ENCODE assay signal across 10 cellular contexts in the genomic region with DNA sequence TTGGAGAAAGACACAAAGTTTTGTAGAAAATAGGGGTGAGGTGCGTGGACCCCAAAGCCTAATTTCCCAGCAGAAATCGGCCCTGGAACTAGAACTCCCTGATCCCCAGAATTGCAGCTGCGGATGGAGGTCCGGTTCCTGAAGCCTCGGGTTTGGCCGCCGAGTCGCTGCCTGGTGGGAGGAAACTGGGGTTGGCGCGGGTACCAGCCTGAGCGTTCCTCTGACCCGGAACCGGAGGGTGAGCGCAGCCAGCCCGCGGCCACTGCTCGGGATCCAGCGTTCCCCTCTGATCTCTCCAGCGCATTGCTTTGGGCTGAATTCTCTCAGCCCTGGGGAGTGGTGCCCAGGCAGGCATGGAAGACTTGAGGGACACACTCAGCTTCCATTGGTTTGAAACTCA. TPM values are rescaled to one million over a fixed set of nuclear protein-coding genes. Genes with fewer than 3 reads are reported as not detected.
A peak's percentile ranks its signal among the peaks of the same experiment; 100 is the strongest.
DNase-seq lines count a peak whose midpoint lies in the region; ATAC-seq and TF ChIP-seq lines count a peak whose summit lies in the region.
"Had no signal": no experiment of that assay in that cellular context is flagged by ENCODE, and none has a peak within 500 bp of the region (broad histone marks: within the 10 kb centered on the region; RNA-seq: fewer than 3 reads in every experiment).

No MANE protein-coding gene starts in this region.

- no peaks in the 10 kb centered on the region for H3K4me1 Mint-ChIP-seq in activated T-cell treated with anti-CD3 and anti-CD28 coated beads, Interleukin-2, amount 50 U/mL, for 72 hours (ENCODE audit: low read depth)

- no peak for TF ChIP-seq POLR2A in breast epithelium (IDR thresholded peaks at IDR 0.05)

- no peaks in the 10 kb centered on the region for H3K27me3 ChIP-seq in breast epithelium
- peaks cover 25 to 71% of the 10 kb centered on the region in 2 donors for H3K27me3 ChIP-seq in left lung
- H3K27me3 ChIP-seq in tibial artery, result peaks cover 0 to 20% of the 10 kb centered on the region in 2 donors

- H3K9me3 ChIP-seq in breast epithelium (no peaks in the 10 kb centered on the region), left lung (no peaks in the 10 kb centered on the region), tibial artery (no peaks in the 10 kb centered on the region)

- H3K27ac Mint-ChIP-seq in activated T-cell treated with anti-CD3 and anti-CD28 coated beads, Interleukin-2, amount 50 U/mL, for 72 hours, result no peak overlapping the region
- H3K27ac Mint-ChIP-seq: CD4-positive, CD25-positive, alpha-beta regulatory T cell had no signal

- peak; percentile 1 to 4 for DNase-seq in activated T-cell treated with anti-CD3 and anti-CD28 coated beads, Interleukin-2, amount 50 U/mL, for 72 hours
- no peak for DNase-seq in activated T-cell treated with anti-CD3 and anti-CD28 coated beads for 4 hours
- DNase-seq in breast epithelium (ENCODE audit: low spot score in 2 of 2), result no peak
- peak; percentile 29 to 76 for DNase-seq in left lung
- DNase-seq in tibial artery, result no peak
- no peak for DNase-seq in inferior parietal cortex (ENCODE audit: extremely low spot score)
- DNase-seq: activated T-cell treated with anti-CD3 and anti-CD28 coated beads, Interleukin-2, amount 50 U/mL, for 4 hours had no signal

- H3K9me3 Mint-ChIP-seq in activated T-cell treated with anti-CD3 and anti-CD28 coated beads, Interleukin-2, amount 50 U/mL, for 72 hours, result peaks cover 2 to 3% of the 10 kb centered on the region in 2 donors

- ATAC-seq in activated T-cell treated with anti-CD3 and anti-CD28 coated beads, Interleukin-2, amount 50 U/mL, for 72 hours (replicated peaks in 1 of 2), result no peak
- ATAC-seq in left lung (peak; percentile 12), GM19467 (IDR thresholded peaks at IDR 0.05; ENCODE audit: unreplicated experiment) (no peak), GM18517 (IDR thresholded peaks at IDR 0.05; ENCODE audit: unreplicated experiment) (no peak)

- intact Hi-C loops in breast epithelium (cut with DNase I; ENCODE audit: low total_unique reads), result no loop called here
- intact Hi-C loops in left lung (cut with DNase I), result no loop called here
- intact Hi-C loops in tibial artery (cut with DNase I; ENCODE audit: low total_unique reads), result no loop called here

- H3K4me3 Mint-ChIP-seq in activated T-cell treated with anti-CD3 and anti-CD28 coated beads, Interleukin-2, amount 50 U/mL, for 72 hours, result peak overlapping the region; percentile 80 to 91

- no peaks in the 10 kb centered on the region for H3K36me3 ChIP-seq in breast epithelium
- no peaks in the 10 kb centered on the region for H3K36me3 ChIP-seq in left lung
- no peaks in the 10 kb centered on the region for H3K36me3 ChIP-seq in tibial artery

- peaks cover 77% of the 10 kb centered on the region for H3K27me3 Mint-ChIP-seq in activated T-cell treated with anti-CD3 and anti-CD28 coated beads, Interleukin-2, amount 50 U/mL, for 72 hours (ENCODE audit: low read depth)

- no peaks in the 10 kb centered on the region for H3K36me3 Mint-ChIP-seq in activated T-cell treated with anti-CD3 and anti-CD28 coated beads, Interleukin-2, amount 50 U/mL, for 72 hours (ENCODE audit: insufficient read depth in 2 of 2)
- H3K36me3 Mint-ChIP-seq: CD4-positive, CD25-positive, alpha-beta regulatory T cell had no signal

- peak overlapping the region in 1 of 2 donors; percentile 60 for H3K27ac ChIP-seq in breast epithelium
- no peak overlapping the region for H3K27ac ChIP-seq in left lung
- peak overlapping the region; percentile 20 to 68 for H3K27ac ChIP-seq in tibial artery

- H3K4me3 ChIP-seq in breast epithelium (peak overlapping the region; percentile 35 to 68 (median 59)), left lung (peak overlapping the region; percentile 32 to 35), tibial artery (peak overlapping the region; percentile 55 to 61)

- TF ChIP-seq CTCF in breast epithelium (IDR thresholded peaks at IDR 0.05) (no peak), left lung (IDR thresholded peaks at IDR 0.05) (no peak), tibial artery (IDR thresholded peaks at IDR 0.05) (no peak)

- H3K4me1 ChIP-seq in breast epithelium, result peaks cover 0 to 4% of the 10 kb centered on the region in 2 donors
- peaks cover 2 to 20% of the 10 kb centered on the region in 2 donors for H3K4me1 ChIP-seq in left lung
- H3K4me1 ChIP-seq in tibial artery, result peaks cover 0 to 34% (median 15%) of the 10 kb centered on the region in 4 donors

RNA-seq across cellular contexts. Expression of gene ST6GALNAC5, which starts 1.6 kb away (rescaled TPM):
- not detected for total RNA-seq in activated T-cell treated with anti-CD3 and anti-CD28 coated beads, Interleukin-2, amount 50 U/mL, for 72 hours
- total RNA-seq in breast epithelium (10 to 100 TPM in 2 of 3 donors, under 1 TPM in 1; 0.48 to 53.4 (median 15.4) TPM), left lung (10 to 100 TPM; 10.9 to 18.9 TPM)
- total RNA-seq: activated T-cell treated with anti-CD3 and anti-CD28 coated beads, Interleukin-2, amount 50 U/mL, for 4 hours; CD4-positive, CD25-positive, alpha-beta regulatory T cell had no signal

Comparison
In these comparisons a context has a peak if more than half of its experiments do, and no peak if none do; other contexts are left out.
1. DNase-seq: peak in activated T-cell treated with anti-CD3 and anti-CD28 coated beads, Interleukin-2, amount 50 U/mL, for 72 hours (2 of 2) and left lung (2 of 2); none in activated T-cell treated with anti-CD3 and anti-CD28 coated beads for 4 hours (single experiment), breast epithelium (0 of 2), tibial artery (0 of 2) and inferior parietal cortex (single experiment).
2. H3K27ac ChIP-seq: peak in tibial artery (2 of 2); none in left lung (0 of 2).
3. Peak in every context shown above with its lines, with median percentiles within 50 percentile points of each other: H3K4me3 ChIP-seq.